1 cellular context compared by ENCODE assay signal in the genomic region with DNA sequence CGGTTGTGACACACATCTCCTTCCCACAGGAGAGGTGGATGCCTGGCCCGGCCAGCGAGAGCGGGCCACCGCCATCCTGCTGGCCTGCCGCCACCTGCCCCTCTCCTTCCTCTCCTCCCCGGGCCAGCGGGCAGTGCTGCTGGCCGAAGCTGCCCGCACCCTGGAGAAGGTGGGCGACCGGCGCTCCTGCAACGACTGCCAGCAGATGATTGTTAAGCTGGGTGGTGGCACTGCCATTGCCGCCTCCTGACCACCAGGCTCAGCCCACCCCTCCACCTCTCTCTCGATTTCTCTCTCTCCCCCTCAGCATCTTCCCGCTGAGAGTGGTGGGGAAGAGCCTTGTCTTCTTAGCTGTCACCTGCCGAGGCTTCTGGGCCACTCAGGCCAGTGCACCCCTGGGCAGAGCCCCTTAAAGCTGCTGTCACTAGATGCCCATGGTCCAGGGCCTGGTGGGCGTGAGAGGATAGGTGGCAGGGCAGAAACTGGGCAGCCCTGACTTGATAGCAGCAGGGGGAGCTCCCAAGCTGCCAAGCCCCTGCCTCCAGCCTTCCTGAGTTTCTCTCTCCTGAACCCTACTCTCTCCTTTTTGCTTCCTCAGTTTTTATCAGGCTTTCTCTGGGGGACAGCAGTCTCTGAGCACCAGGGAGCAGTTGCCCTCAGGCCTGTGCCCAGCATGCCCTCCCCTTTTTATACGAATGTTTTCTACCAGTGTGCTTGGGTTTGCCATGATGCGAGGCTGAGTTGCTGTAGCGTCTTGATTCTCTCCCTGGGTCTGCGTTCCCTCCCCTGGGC.
TF ChIP-seq lines count a peak whose summit lies in the region.

No MANE protein-coding gene starts in this region.

TF ChIP-seq in GM12878, 131 proteins besides CTCF, POLR2A, EP300 and RAD21:
- no peak for TF ChIP-seq SUPT20H (IDR thresholded peaks at IDR 0.05; ENCODE audit: borderline replicate concordance, control insufficient read depth, low read depth, low read length)
- no peak for TF ChIP-seq MEF2A (IDR thresholded peaks at IDR 0.05; ENCODE audit: insufficient read depth, low read depth, low read length)
- TF ChIP-seq POLR2AphosphoS2 (IDR thresholded peaks at IDR 0.05; ENCODE audit: low read depth, low read length), result peak; percentile 61; the same call in 1 of the 2 replicates
